ENCODE assay signal across 36 cellular contexts in genomic region chr7:99808766-99809165, GRCh38. TPM values are rescaled to one million over a fixed set of nuclear protein-coding genes. Genes with fewer than 3 reads are reported as not detected.
"Had no signal": no experiment of that assay in that cellular context is flagged by ENCODE, and none has a peak within 500 bp of the region (broad histone marks: within the 10 kb centered on the region; RNA-seq: fewer than 3 reads in every experiment).

No MANE protein-coding gene starts in this region.

- H3K9me3 ChIP-seq: body of pancreas, colonic mucosa, lower lobe of right lung, neutrophil, testis had no signal

- H3K4me1 Mint-ChIP-seq: natural killer cell had no signal

- H3K4me3 ChIP-seq: adrenal gland, body of pancreas, colonic mucosa, dorsolateral prefrontal cortex, heart left ventricle, lower lobe of right lung, skin epidermis, testis, transverse colon had no signal

- H3K27ac Mint-ChIP-seq: activated CD4-positive, alpha-beta memory T cell treated with anti-CD3 and anti-CD28 coated beads for 36 hours; activated T-cell treated with anti-CD3 and anti-CD28 coated beads, Interleukin-2, amount 50 U/mL, for 24 hours; activated T-helper 2 cell treated with anti-CD3 and anti-CD28 coated beads, Interferon-gamma antibody, Interleukin-2, Interleukin-4, amounts not matched to agents 10 μg/mL and 5 μg/mL and 100 μg/mL, durations not matched to agents 14 hours and 24 hours and 36 hours; natural killer cell; progenitor cell of endocrine pancreas; T-helper 2 cell treated with Interferon-gamma antibody and Interleukin-4, amounts not matched to agents 5 μg/mL and 100 μg/mL, for 36 hours had no signal

- H3K27ac ChIP-seq: adrenal gland, body of pancreas, colonic mucosa, dorsolateral prefrontal cortex, heart left ventricle, lower lobe of right lung, neutrophil, skin epidermis, testis, transverse colon had no signal

- H3K27me3 ChIP-seq: adrenal gland, body of pancreas, colonic mucosa, dorsolateral prefrontal cortex, heart left ventricle, neutrophil, testis, transverse colon had no signal

- ATAC-seq: activated naive CD4-positive, alpha-beta T cell treated with anti-CD3 and anti-CD28 coated beads, Interleukin-2, amount 50 U/mL, for 72 hours; body of pancreas; heart left ventricle; left lobe of liver; lower lobe of right lung; natural killer cell; sciatic nerve; stimulated activated naive CD8-positive, alpha-beta T cell treated with anti-CD3 and anti-CD28 coated beads, Interleukin-15, Interleukin-2, amounts not matched to agents 100 U/mL and 50 U/mL, for 24 hours had no signal

- H3K27me3 Mint-ChIP-seq: progenitor cell of endocrine pancreas had no signal

- H3K9me3 Mint-ChIP-seq: activated naive CD4-positive, alpha-beta T cell treated with anti-CD3 and anti-CD28 coated beads, Interleukin-2, amount 50 U/mL, for 72 hours; natural killer cell had no signal

- H3K4me1 ChIP-seq: adrenal gland, body of pancreas, colonic mucosa, heart left ventricle, lower lobe of right lung, testis, transverse colon had no signal

- H3K36me3 ChIP-seq: adrenal gland, colonic mucosa, heart left ventricle, lower lobe of right lung, neutrophil, transverse colon had no signal

- DNase-seq: activated CD4-positive, alpha-beta memory T cell treated with anti-CD3 and anti-CD28 coated beads for 36 hours; activated CD4-positive, alpha-beta T cell treated with anti-CD3 and anti-CD28 coated beads for 4 hours; activated CD8-positive, alpha-beta memory T cell treated with anti-CD3 and anti-CD28 coated beads, Interleukin-2, amount 50 U/mL, for 4 hours; activated naive CD4-positive, alpha-beta T cell; activated T-cell treated with anti-CD3 and anti-CD28 coated beads, Interleukin-2, amount 50 U/mL, for 24 hours; adrenal gland; aorta; body of pancreas; colonic mucosa; dorsolateral prefrontal cortex; effector memory CD4-positive, alpha-beta T cell; erythroblast; heart left ventricle; hypothalamus; lower lobe of right lung; mesenchymal stem cell; natural killer cell; stimulated activated CD4-positive, alpha-beta T cell treated with anti-CD3 and anti-CD28 coated beads, Interleukin-12 subunit alpha, Interleukin-12 subunit beta, amount 100 ng/mL, for 4 hours; stimulated activated CD4-positive, alpha-beta T cell treated with anti-CD3 and anti-CD28 coated beads, Interleukin-4, amount 100 ng/mL, for 1 hour; stimulated activated naive CD8-positive, alpha-beta T cell treated with anti-CD3 and anti-CD28 coated beads, Interleukin-15, Interleukin-2, amounts not matched to agents 100 U/mL and 50 U/mL, for 24 hours; T-helper 1 cell; testis; transverse colon had no signal

- H3K4me3 Mint-ChIP-seq: activated CD4-positive, alpha-beta memory T cell treated with anti-CD3 and anti-CD28 coated beads for 36 hours; activated T-cell treated with anti-CD3 and anti-CD28 coated beads, Interleukin-2, amount 50 U/mL, for 24 hours; natural killer cell; T-helper 2 cell treated with Interferon-gamma antibody and Interleukin-4, amounts not matched to agents 5 μg/mL and 100 μg/mL, for 36 hours had no signal

RNA-seq across cellular contexts. Expression of gene CYP3A43, which starts 19.0 kb away (rescaled TPM):
- total RNA-seq: activated CD4-positive, alpha-beta memory T cell treated with anti-CD3 and anti-CD28 coated beads for 36 hours; activated CD8-positive, alpha-beta memory T cell treated with anti-CD3 and anti-CD28 coated beads for 36 hours; activated naive CD4-positive, alpha-beta T cell treated with anti-CD3 and anti-CD28 coated beads, Interleukin-2, amount 50 U/mL, for 72 hours; activated T-helper 2 cell treated with anti-CD3 and anti-CD28 coated beads, Interferon-gamma antibody, Interleukin-2, Interleukin-4, amounts not matched to agents 10 μg/mL and 5 μg/mL and 100 μg/mL, durations not matched to agents 14 hours and 24 hours and 36 hours; adrenal gland; colonic mucosa; heart left ventricle; kidney epithelial cell; lower lobe of right lung; natural killer cell; osteocyte; progenitor cell of endocrine pancreas; renal cortical epithelial cell; transverse colon; urinary bladder had no signal
- polyA plus RNA-seq: adrenal gland, aorta, heart left ventricle, urinary bladder had no signal

RNA-seq across cellular contexts. Expression of gene CYP3A4, which starts 24.8 kb away (rescaled TPM):
- total RNA-seq: activated CD4-positive, alpha-beta memory T cell treated with anti-CD3 and anti-CD28 coated beads for 36 hours; activated CD8-positive, alpha-beta memory T cell treated with anti-CD3 and anti-CD28 coated beads for 36 hours; activated T-helper 2 cell treated with anti-CD3 and anti-CD28 coated beads, Interferon-gamma antibody, Interleukin-2, Interleukin-4, amounts not matched to agents 10 μg/mL and 5 μg/mL and 100 μg/mL, durations not matched to agents 14 hours and 24 hours and 36 hours; aorta; kidney epithelial cell; lower lobe of right lung; natural killer cell; osteocyte; progenitor cell of endocrine pancreas; renal cortical epithelial cell; sciatic nerve; urinary bladder had no signal
